1 cellular context compared by ENCODE assay signal in the genomic region with DNA sequence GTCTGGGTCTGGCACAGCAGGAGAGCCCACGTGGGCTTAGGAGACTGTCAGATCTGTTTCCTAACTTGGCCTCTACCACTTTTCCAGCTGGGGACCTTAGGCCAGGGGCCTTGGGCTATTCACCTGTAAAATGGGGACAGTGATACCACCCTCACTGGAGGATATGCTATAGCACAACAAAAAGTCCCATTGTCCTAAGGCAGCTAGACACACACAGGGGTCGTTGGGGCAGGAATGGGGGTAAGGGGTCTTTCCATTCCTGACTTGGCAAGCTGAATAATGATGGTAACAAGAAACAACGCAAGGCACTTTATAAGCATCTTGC.
TF ChIP-seq lines count a peak whose summit lies in the region.

No MANE protein-coding gene starts in this region.

TF ChIP-seq in IMR-90, 13 proteins besides CTCF, POLR2A, EP300 and RAD21:
- TF ChIP-seq RCOR1 (IDR thresholded peaks at IDR 0.05; ENCODE audit: insufficient replicate concordance, low read length) (no peak), MAZ (IDR thresholded peaks at IDR 0.05; ENCODE audit: borderline replicate concordance, low read depth, low read length) (no peak), NFE2L2 (IDR thresholded peaks at IDR 0.05; ENCODE audit: low read depth, low read length) (no peak), BHLHE40 (IDR thresholded peaks at IDR 0.05; ENCODE audit: low read depth, low read length) (no peak), FOS (IDR thresholded peaks at IDR 0.05; ENCODE audit: low read depth, low read length) (no peak), CHD1 (IDR thresholded peaks at IDR 0.05; ENCODE audit: low read depth, low read length) (no peak), SMC3 (IDR thresholded peaks at IDR 0.05; ENCODE audit: low read depth, low read length) (no peak), RFX5 (IDR thresholded peaks at IDR 0.05; ENCODE audit: low read depth, low read length) (no peak), CEBPB (IDR thresholded peaks at IDR 0.05; ENCODE audit: low read depth, low read length) (no peak), MXI1 (IDR thresholded peaks at IDR 0.05; ENCODE audit: borderline replicate concordance, low read depth, low read length) (peak; percentile 67; the same call in 1 of the 2 replicates), MAFK (IDR thresholded peaks at IDR 0.05; ENCODE audit: low read depth, low read length) (no peak)
- TF ChIP-seq, protein P1, sequence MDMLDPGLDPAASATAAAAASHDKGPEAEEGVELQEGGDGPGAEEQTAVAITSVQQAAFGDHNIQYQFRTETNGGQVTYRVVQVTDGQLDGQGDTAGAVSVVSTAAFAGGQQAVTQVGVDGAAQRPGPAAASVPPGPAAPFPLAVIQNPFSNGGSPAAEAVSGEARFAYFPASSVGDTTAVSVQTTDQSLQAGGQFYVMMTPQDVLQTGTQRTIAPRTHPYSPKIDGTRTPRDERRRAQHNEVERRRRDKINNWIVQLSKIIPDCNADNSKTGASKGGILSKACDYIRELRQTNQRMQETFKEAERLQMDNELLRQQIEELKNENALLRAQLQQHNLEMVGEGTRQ (IDR thresholded peaks at IDR 0.05; ENCODE audit: low read depth, low read length) = peak; percentile 51; the same call in 1 of the 2 replicates
- TF ChIP-seq, protein P2, sequence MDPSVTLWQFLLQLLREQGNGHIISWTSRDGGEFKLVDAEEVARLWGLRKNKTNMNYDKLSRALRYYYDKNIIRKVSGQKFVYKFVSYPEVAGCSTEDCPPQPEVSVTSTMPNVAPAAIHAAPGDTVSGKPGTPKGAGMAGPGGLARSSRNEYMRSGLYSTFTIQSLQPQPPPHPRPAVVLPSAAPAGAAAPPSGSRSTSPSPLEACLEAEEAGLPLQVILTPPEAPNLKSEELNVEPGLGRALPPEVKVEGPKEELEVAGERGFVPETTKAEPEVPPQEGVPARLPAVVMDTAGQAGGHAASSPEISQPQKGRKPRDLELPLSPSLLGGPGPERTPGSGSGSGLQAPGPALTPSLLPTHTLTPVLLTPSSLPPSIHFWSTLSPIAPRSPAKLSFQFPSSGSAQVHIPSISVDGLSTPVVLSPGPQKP (IDR thresholded peaks at IDR 0.05; ENCODE audit: borderline replicate concordance, low read depth, low read length) = no peak
TF ChIP-seq in IMR-90: peak in this region for 2.
